In genomic region chr19:41862445-41862986, GRCh38 we compare ENCODE assay signal across 8 cellular contexts.
DNase-seq lines count a peak whose midpoint lies in the region; ATAC-seq and TF ChIP-seq lines count a peak whose summit lies in the region.

No MANE protein-coding gene starts in this region.

- DNase-seq in RWPE2 (ENCODE audit: low spot score) (no peak), skeletal muscle cell (ENCODE audit: low read depth) (no peak)

- H3K9me3 ChIP-seq in RWPE2 (ENCODE audit: severe bottlenecking) (no peaks in the 10 kb centered on the region), endocrine pancreas (ENCODE audit: control insufficient read depth, low read length) (no peaks in the 10 kb centered on the region)

- peak overlapping the region; percentile 87 for H3K27ac ChIP-seq in RWPE2 (ENCODE audit: poor library complexity, severe bottlenecking)

- no peak for TF ChIP-seq CTCF in RWPE2 (IDR thresholded peaks at IDR 0.05; ENCODE audit: poor library complexity, severe bottlenecking)

- H3K4me1 ChIP-seq in RWPE2 (ENCODE audit: insufficient read depth, poor library complexity, severe bottlenecking), result peaks cover 13% of the 10 kb centered on the region
- H3K4me1 ChIP-seq in endocrine pancreas (ENCODE audit: control insufficient read depth, insufficient read depth, low read length), result peaks cover 6% of the 10 kb centered on the region

- H3K9ac ChIP-seq in endocrine pancreas (ENCODE audit: control insufficient read depth, insufficient read depth, low read length), result peak overlapping the region; percentile 38

- H3K36me3 ChIP-seq in RWPE2 (ENCODE audit: low read depth) (peaks cover 72% of the 10 kb centered on the region), endocrine pancreas (ENCODE audit: control insufficient read depth, insufficient read depth, low read length) (peaks cover 6% of the 10 kb centered on the region)

- peak; percentile 6 for TF ChIP-seq POLR2A in GM18505 (IDR thresholded peaks at IDR 0.05; ENCODE audit: borderline replicate concordance, extremely low read depth, insufficient read depth, insufficient read length)

- H3K27me3 ChIP-seq in RWPE2 (ENCODE audit: insufficient read depth, poor library complexity, severe bottlenecking) (no peaks in the 10 kb centered on the region), endocrine pancreas (ENCODE audit: control insufficient read depth, insufficient read depth, low read length) (no peaks in the 10 kb centered on the region)

- H3K4me3 ChIP-seq in RWPE2 (ENCODE audit: severe bottlenecking) (no peak overlapping the region), endocrine pancreas (ENCODE audit: control insufficient read depth, insufficient read depth, low read length) (no peak overlapping the region), skeletal muscle cell (ENCODE audit: low read depth, low read length) (peak overlapping the region; percentile 99)

- no peak for ATAC-seq in GM18505 (IDR thresholded peaks at IDR 0.05; ENCODE audit: unreplicated experiment)
- ATAC-seq in RWPE2 (ENCODE audit: low read depth), result no peak
- ATAC-seq in activated CD4-positive, CD25-positive, alpha-beta regulatory T cell treated with anti-CD3 and anti-CD28 coated beads, Interleukin-2, amount 50 U/mL, for 24 hours, result no peak
- no peak for ATAC-seq in GM19324 (IDR thresholded peaks at IDR 0.05; ENCODE audit: low FRiP score, unreplicated experiment)
- no peak for ATAC-seq in HG02763 (IDR thresholded peaks at IDR 0.05; ENCODE audit: unreplicated experiment)
- no peak for ATAC-seq in HG03342 (IDR thresholded peaks at IDR 0.05; ENCODE audit: unreplicated experiment)
